9 cellular contexts compared by ENCODE assay signal in the genomic region with DNA sequence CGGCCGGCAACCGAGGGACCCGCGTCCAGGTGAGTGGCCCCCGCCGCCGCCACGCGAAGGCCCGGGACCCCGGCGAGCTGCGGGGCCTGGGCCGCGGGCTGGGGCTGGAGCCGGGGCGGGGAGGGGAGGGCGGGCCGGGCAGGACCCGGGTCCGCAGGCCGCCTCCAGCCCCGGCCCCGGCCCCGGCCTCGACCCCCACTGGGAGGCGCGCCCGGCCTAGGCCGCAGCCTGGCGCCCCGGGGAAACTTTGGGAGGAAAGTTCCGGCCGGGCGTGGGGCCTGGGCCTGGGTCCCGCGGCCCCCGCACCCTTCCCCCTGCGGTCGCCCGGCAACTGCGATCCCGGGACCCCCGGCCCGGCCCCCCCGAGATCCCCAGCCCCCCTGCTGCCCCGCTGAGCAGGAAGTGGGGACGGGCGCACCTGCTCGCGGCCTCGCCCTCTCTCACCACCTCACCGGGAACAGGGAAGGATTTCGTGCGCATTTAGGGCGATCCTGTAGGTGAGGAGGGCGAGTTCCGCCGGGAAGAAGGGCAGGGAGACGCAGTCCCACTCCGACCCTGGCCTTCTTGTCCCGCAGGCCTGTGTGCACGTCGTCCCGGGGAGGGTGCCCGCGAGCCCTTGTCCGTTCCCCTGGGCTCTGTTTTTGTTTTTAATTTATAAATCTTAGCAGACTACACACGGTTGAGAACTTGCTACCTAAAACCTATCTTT. TPM values are rescaled to one million over a fixed set of nuclear protein-coding genes. Genes with fewer than 3 reads are reported as not detected.
DNase-seq lines count a peak whose midpoint lies in the region; ATAC-seq and TF ChIP-seq lines count a peak whose summit lies in the region.
"Had no signal": no experiment of that assay in that cellular context is flagged by ENCODE, and none has a peak within 500 bp of the region (broad histone marks: within the 10 kb centered on the region; RNA-seq: fewer than 3 reads in every experiment).

No MANE protein-coding gene starts in this region.

- peaks cover 72% of the 10 kb centered on the region for H3K4me1 ChIP-seq in suprapubic skin

- peak overlapping the region; percentile 97 for H3K27ac ChIP-seq in suprapubic skin

- no peak for TF ChIP-seq CTCF in suprapubic skin (IDR thresholded peaks at IDR 0.05)

- H3K27me3 Mint-ChIP-seq in activated naive CD8-positive, alpha-beta T cell treated with anti-CD3 and anti-CD28 coated beads for 36 hours: peaks cover 5% of the 10 kb centered on the region
- H3K27me3 Mint-ChIP-seq in immature natural killer cell (ENCODE audit: low read depth in 3 of 3): peaks cover 0 to 2% (median 2%) of the 10 kb centered on the region in 3 donors

- TF ChIP-seq EP300 in suprapubic skin (IDR thresholded peaks at IDR 0.05): no peak

- DNase-seq in AG20443 (ENCODE audit: low spot score) (peak; percentile 43), HPDE6-E6E7 (ENCODE audit: extremely low spot score) (peak; percentile 67), immature natural killer cell (no peak), suprapubic skin (ENCODE audit: low spot score in 2 of 2) (no peak), NCI-H2196 (lab: John Stamatoyannopoulos, UW; ENCODE audit: unreplicated experiment) (no peak), inferior parietal cortex (ENCODE audit: extremely low spot score) (no peak)
- DNase-seq in activated naive CD8-positive, alpha-beta T cell treated with anti-CD3 and anti-CD28 coated beads for 36 hours: no peak

- ATAC-seq in GM19324 (IDR thresholded peaks at IDR 0.05; ENCODE audit: low FRiP score, unreplicated experiment): peak; percentile 4

- H3K27me3 ChIP-seq in suprapubic skin: peaks cover 4% of the 10 kb centered on the region

- 0% methylated on average over 16 of the region's 70 CpGs for WGBS in suprapubic skin

- peaks cover 4% of the 10 kb centered on the region for H3K36me3 ChIP-seq in suprapubic skin

- no peak for TF ChIP-seq POLR2A in suprapubic skin (IDR thresholded peaks at IDR 0.05)

- H3K4me3 ChIP-seq in suprapubic skin: peak overlapping the region; percentile 67

- H3K9me3 ChIP-seq in suprapubic skin: no peaks in the 10 kb centered on the region

- peaks cover 29% of the 10 kb centered on the region for H3K4me1 Mint-ChIP-seq in activated naive CD8-positive, alpha-beta T cell treated with anti-CD3 and anti-CD28 coated beads for 36 hours
- H3K4me1 Mint-ChIP-seq in immature natural killer cell: peaks cover 45 to 50% of the 10 kb centered on the region in 2 donors

- H3K9me3 Mint-ChIP-seq in activated naive CD8-positive, alpha-beta T cell treated with anti-CD3 and anti-CD28 coated beads for 36 hours: no peaks in the 10 kb centered on the region
- no peaks in the 10 kb centered on the region for H3K9me3 Mint-ChIP-seq in immature natural killer cell

- peak overlapping the region; percentile 78 for H3K4me3 Mint-ChIP-seq in activated naive CD8-positive, alpha-beta T cell treated with anti-CD3 and anti-CD28 coated beads for 36 hours
- H3K4me3 Mint-ChIP-seq in immature natural killer cell: peak overlapping the region; percentile 84 to 89 (median 88)

- H3K36me3 Mint-ChIP-seq in activated naive CD8-positive, alpha-beta T cell treated with anti-CD3 and anti-CD28 coated beads for 36 hours: no peaks in the 10 kb centered on the region
- peaks cover 0 to 4% (median 0%) of the 10 kb centered on the region in 3 donors for H3K36me3 Mint-ChIP-seq in immature natural killer cell

- peak overlapping the region; percentile 65 for H3K27ac Mint-ChIP-seq in activated naive CD8-positive, alpha-beta T cell treated with anti-CD3 and anti-CD28 coated beads for 36 hours
- peak overlapping the region; percentile 70 to 91 (median 87) for H3K27ac Mint-ChIP-seq in immature natural killer cell

RNA-seq across cellular contexts. Expression of a gene that starts 0.4 kb away (rescaled TPM):
- total RNA-seq in activated naive CD8-positive, alpha-beta T cell treated with anti-CD3 and anti-CD28 coated beads for 36 hours: 10 to 100 TPM; 19.2 to 20.4 TPM
- 10 to 100 TPM; 17.9 to 45.2 (median 24.5) TPM for polyA plus RNA-seq in immature natural killer cell
- total RNA-seq in suprapubic skin: 100 to 1,000 TPM in 1 of 4 donors, 10 to 100 TPM in 3; 78.1 to 132 (median 84.0) TPM

RNA-seq across cellular contexts. Expression of a gene that starts 18.6 kb away (rescaled TPM):
- not detected for total RNA-seq in activated naive CD8-positive, alpha-beta T cell treated with anti-CD3 and anti-CD28 coated beads for 36 hours
- not detected for polyA plus RNA-seq in immature natural killer cell
- total RNA-seq in suprapubic skin: not detected
- total RNA-seq: LHCN-M2 had no signal

RNA-seq across cellular contexts. Expression of a gene that starts 55.9 kb away (rescaled TPM):
- total RNA-seq in activated naive CD8-positive, alpha-beta T cell treated with anti-CD3 and anti-CD28 coated beads for 36 hours: 10 to 100 TPM; 36.1 to 39.9 TPM
- polyA plus RNA-seq in immature natural killer cell: 10 to 100 TPM; 14.5 to 19.6 (median 15.3) TPM
- 10 to 100 TPM; 19.1 to 43.0 (median 30.3) TPM for total RNA-seq in suprapubic skin

Comparison
In these comparisons a context has a peak if more than half of its experiments do, and no peak if none do; other contexts are left out.
1. DNase-seq: peak in AG20443 (single experiment) and HPDE6-E6E7 (single experiment); none in activated naive CD8-positive, alpha-beta T cell treated with anti-CD3 and anti-CD28 coated beads for 36 hours (single experiment), immature natural killer cell (0 of 3), suprapubic skin (0 of 2), NCI-H2196 (single experiment) and inferior parietal cortex (single experiment).